1 cellular context compared by ENCODE assay signal in genomic region chr3:172579753-172580152, GRCh38. TPM values are rescaled to one million over a fixed set of nuclear protein-coding genes. Genes with fewer than 3 reads are reported as not detected.
"Had no signal": no experiment of that assay in that cellular context is flagged by ENCODE, and none has a peak within 500 bp of the region (broad histone marks: within the 10 kb centered on the region; RNA-seq: fewer than 3 reads in every experiment).

No MANE protein-coding gene starts in this region.

RNA-seq across cellular contexts. Expression of gene TNFSF10, which starts 56.5 kb away (rescaled TPM):
- polyA plus RNA-seq: neural cell had no signal
